ENCODE assay signal across 1 cellular context in the genomic region with DNA sequence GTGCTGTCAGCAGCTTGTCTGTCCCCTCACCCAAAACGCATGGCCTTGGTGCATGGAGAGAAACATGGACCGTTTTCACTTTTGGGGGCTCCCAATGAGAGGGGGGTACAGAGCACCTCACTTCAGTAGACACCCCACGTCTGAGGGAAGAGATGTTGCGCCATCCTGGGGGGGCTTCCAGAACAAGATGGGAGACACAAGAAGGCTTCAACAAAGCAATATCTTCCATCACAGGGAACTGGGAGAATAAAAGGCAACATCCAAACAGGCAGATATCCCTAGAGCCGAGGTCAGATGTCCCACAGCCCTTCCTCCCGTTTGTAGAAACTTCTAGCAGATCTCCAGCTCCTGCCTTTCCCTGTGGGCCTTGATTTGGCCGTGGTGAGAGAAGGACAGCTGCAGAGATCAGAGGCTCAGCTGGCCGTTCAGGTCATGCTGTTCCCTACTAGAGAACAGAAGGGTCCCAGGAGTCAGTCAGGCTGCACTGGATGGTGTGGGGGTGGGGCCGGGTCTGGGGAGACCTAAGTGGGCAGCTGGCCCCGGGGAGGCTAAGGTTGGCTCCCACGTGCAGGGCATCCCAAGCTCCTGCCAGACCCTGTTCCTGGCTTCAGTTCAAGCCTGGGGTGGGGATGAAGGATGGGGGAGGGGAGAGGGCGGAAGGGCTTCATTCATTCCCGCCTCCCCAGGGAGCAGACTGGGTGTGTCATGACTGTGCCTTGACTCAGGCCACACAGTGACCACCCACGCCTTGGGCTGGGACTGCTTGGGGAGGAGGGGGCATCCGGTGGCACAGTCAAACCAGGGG.
TF ChIP-seq lines count a peak whose summit lies in the region.

No MANE protein-coding gene starts in this region.

TF ChIP-seq in HCT116, 20 proteins besides CTCF, POLR2A, EP300 and RAD21 (continued from another document):
- no peak for TF ChIP-seq REST (IDR thresholded peaks at IDR 0.05; ENCODE audit: low read depth)
- TF ChIP-seq EZH2phosphoT487 (IDR thresholded peaks at IDR 0.05; ENCODE audit: borderline replicate concordance): no peak
- no peak for TF ChIP-seq FOSL1 (IDR thresholded peaks at IDR 0.05; ENCODE audit: low read depth)
